ENCODE assay signal across 16 cellular contexts in genomic region chr7:148650232-148650858, GRCh38. TPM values are rescaled to one million over a fixed set of nuclear protein-coding genes. Genes with fewer than 3 reads are reported as not detected.
A peak's percentile ranks its signal among the peaks of the same experiment; 100 is the strongest.
DNase-seq lines count a peak whose midpoint lies in the region; ATAC-seq and TF ChIP-seq lines count a peak whose summit lies in the region.
"Had no signal": no experiment of that assay in that cellular context is flagged by ENCODE, and none has a peak within 500 bp of the region (broad histone marks: within the 10 kb centered on the region; RNA-seq: fewer than 3 reads in every experiment).

No MANE protein-coding gene starts in this region.

- peaks cover 21% of the 10 kb centered on the region for H3K4me1 Mint-ChIP-seq in HFFc6 (ENCODE audit: low read depth)
- H3K4me1 Mint-ChIP-seq: activated naive CD4-positive, alpha-beta T cell treated with anti-CD3 and anti-CD28 coated beads, Interleukin-2, amount 50 U/mL, for 24 hours had no signal

- H3K4me3 ChIP-seq in AG04450 (ENCODE audit: low read depth, low read length) = no peak overlapping the region
- no peak overlapping the region for H3K4me3 ChIP-seq in adipocyte (ENCODE audit: low read length)
- H3K4me3 ChIP-seq in effector memory CD4-positive, alpha-beta T cell (ENCODE audit: insufficient read depth, low read depth, low read length, poor library complexity, severe bottlenecking) = no peak overlapping the region
- H3K4me3 ChIP-seq: BLaER1, transverse colon had no signal

- no peaks in the 10 kb centered on the region for H3K36me3 ChIP-seq in adipocyte (ENCODE audit: control insufficient read depth, insufficient read depth, low read length, severe bottlenecking)
- no peaks in the 10 kb centered on the region for H3K36me3 ChIP-seq in effector memory CD4-positive, alpha-beta T cell (ENCODE audit: control insufficient read depth, insufficient read depth, low read length)
- H3K36me3 ChIP-seq: BLaER1, transverse colon had no signal

- POLR2A ChIA-PET in AG04450 (lab: Yijun Ruan, JAX) = interaction anchor here (1.2 kb wide), 1 partner anchor 266 kb away, joined by 4 read pairs; no protein-coding TSS in a partner anchor

- H3K27me3 Mint-ChIP-seq in HFFc6 (ENCODE audit: insufficient read depth) = peaks cover 6% of the 10 kb centered on the region
- H3K27me3 Mint-ChIP-seq: activated naive CD4-positive, alpha-beta T cell treated with anti-CD3 and anti-CD28 coated beads, Interleukin-2, amount 50 U/mL, for 24 hours; progenitor cell of endocrine pancreas had no signal

- H3K9me3 ChIP-seq in AG04450 (ENCODE audit: control insufficient read depth, insufficient read depth, low read length) (no peaks in the 10 kb centered on the region), adipocyte (ENCODE audit: control insufficient read depth, low read length) (no peaks in the 10 kb centered on the region)
- H3K9me3 ChIP-seq in effector memory CD4-positive, alpha-beta T cell (ENCODE audit: control insufficient read depth, low read length) = no peaks in the 10 kb centered on the region
- H3K9me3 ChIP-seq: BLaER1, transverse colon had no signal

- no peak for TF ChIP-seq CTCF in AG04450 (IDR thresholded peaks at IDR 0.05; ENCODE audit: low read depth, low read length)
- no peak for TF ChIP-seq CTCF in HFFc6 (IDR thresholded peaks at IDR 0.05)

- H3K9me3 Mint-ChIP-seq in HFFc6 = no peaks in the 10 kb centered on the region
- H3K9me3 Mint-ChIP-seq: activated naive CD4-positive, alpha-beta T cell treated with anti-CD3 and anti-CD28 coated beads, Interleukin-2, amount 50 U/mL, for 24 hours had no signal

- no peak overlapping the region for H3K27ac ChIP-seq in AG04450 (ENCODE audit: low read depth, low read length)
- no peak overlapping the region for H3K27ac ChIP-seq in effector memory CD4-positive, alpha-beta T cell (ENCODE audit: insufficient read depth, low read length, poor library complexity, severe bottlenecking)
- H3K27ac ChIP-seq: BLaER1, transverse colon had no signal

- CTCF ChIA-PET in AG04450 (lab: Charles Lee) = interaction anchor here (1.3 kb wide), 1 partner anchor 75 kb away, joined by 3 read pairs; no protein-coding TSS in a partner anchor

- ATAC-seq in HG03442 (IDR thresholded peaks at IDR 0.05; ENCODE audit: unreplicated experiment) = no peak
- ATAC-seq in GM19467 (IDR thresholded peaks at IDR 0.05; ENCODE audit: unreplicated experiment) = no peak

- peak overlapping the region; percentile 13 for H3K4me3 Mint-ChIP-seq in HFFc6
- H3K4me3 Mint-ChIP-seq: activated naive CD4-positive, alpha-beta T cell treated with anti-CD3 and anti-CD28 coated beads, Interleukin-2, amount 50 U/mL, for 24 hours had no signal

- H3K27me3 ChIP-seq in AG04450 (ENCODE audit: control insufficient read depth, insufficient read depth, low read length) (no peaks in the 10 kb centered on the region), adipocyte (replicated peaks; ENCODE audit: control insufficient read depth, insufficient read depth, low read length) (peaks cover 6% of the 10 kb centered on the region)
- no peaks in the 10 kb centered on the region for H3K27me3 ChIP-seq in effector memory CD4-positive, alpha-beta T cell (replicated peaks; ENCODE audit: control insufficient read depth, insufficient read depth, low read length, poor library complexity, severe bottlenecking)
- H3K27me3 ChIP-seq: BLaER1 had no signal

- H3K36me3 Mint-ChIP-seq in HFFc6 (ENCODE audit: low read depth) = no peaks in the 10 kb centered on the region

- peaks cover 5% of the 10 kb centered on the region for H3K4me1 ChIP-seq in adipocyte (ENCODE audit: control insufficient read depth, insufficient read depth, low read length)
- H3K4me1 ChIP-seq in effector memory CD4-positive, alpha-beta T cell (ENCODE audit: control insufficient read depth, insufficient read depth, low read length, poor library complexity, severe bottlenecking) = no peaks in the 10 kb centered on the region
- H3K4me1 ChIP-seq: BLaER1, transverse colon had no signal

- H3K9ac ChIP-seq in adipocyte (ENCODE audit: low read length) = no peak overlapping the region
- H3K9ac ChIP-seq: BLaER1 had no signal

- H3K27ac Mint-ChIP-seq in HFFc6 = peak overlapping the region; percentile 8; the same call in 1 of the 2 replicates
- H3K27ac Mint-ChIP-seq: activated naive CD4-positive, alpha-beta T cell treated with anti-CD3 and anti-CD28 coated beads, Interleukin-2, amount 50 U/mL, for 24 hours; progenitor cell of endocrine pancreas had no signal

- DNase-seq in AG04450 (ENCODE audit: low read depth, low spot score) = peak; percentile 8
- peak; percentile 59 for DNase-seq in HFFc6
- peak; percentile 52 for DNase-seq in adipocyte (ENCODE audit: low read depth)
- DNase-seq in hepatic stellate cell (ENCODE audit: low spot score) = peak; percentile 22
- DNase-seq in activated CD4-positive, alpha-beta T cell treated with anti-CD3 and anti-CD28 coated beads, Interleukin-2, amount 50 U/mL, for 1 hour = no peak
- DNase-seq in effector memory CD4-positive, alpha-beta T cell = no peak
- DNase-seq: cortex of kidney; DMS79 treated with DMSO at 0.1 percent for 48 hours; NCI-H2171; stimulated activated CD8-positive, alpha-beta memory T cell treated with anti-CD3 and anti-CD28 coated beads, Interleukin-4, amount 100 ng/mL, for 48 hours; transverse colon had no signal

RNA-seq across cellular contexts. Expression of gene CUL1, which starts 48.4 kb away (rescaled TPM):
- polyA plus RNA-seq in AG04450 (2011; rRNA removed) = 47.7 and 56.8 TPM in 2 replicates
- polyA minus RNA-seq in AG04450 (2011; rRNA and poly(A)+ RNA removed) = 44.8 and 49.1 TPM in 2 replicates
- total RNA-seq in HFFc6 (2021; fragmentation: NEBNext Ultra II Directional; extraction: Animal tissue kit (Norgen Biotek cat#: 25700)) = 10 to 100 TPM; 42.9 to 50.9 (median 49.2) TPM

RNA-seq across cellular contexts. Expression of gene C7orf33, which starts 59.8 kb away (rescaled TPM):
- polyA plus RNA-seq in AG04450 (2011; rRNA removed) = not detected in 2 replicates
- not detected in 2 replicates for polyA minus RNA-seq in AG04450 (2011; rRNA and poly(A)+ RNA removed)
- not detected for total RNA-seq in HFFc6 (2021; fragmentation: NEBNext Ultra II Directional; extraction: Animal tissue kit (Norgen Biotek cat#: 25700))
- total RNA-seq: progenitor cell of endocrine pancreas, transverse colon had no signal

Comparison
In these comparisons a context has a peak if more than half of its experiments do, and no peak if none do; other contexts are left out.
1. DNase-seq: peak in AG04450 (single experiment), HFFc6 (single experiment), adipocyte (single experiment) and hepatic stellate cell (single experiment); none in activated CD4-positive, alpha-beta T cell treated with anti-CD3 and anti-CD28 coated beads, Interleukin-2, amount 50 U/mL, for 1 hour (single experiment) and effector memory CD4-positive, alpha-beta T cell (0 of 3).